ENCODE assay signal across 31 cellular contexts in genomic region chr1:241679404-241679803, GRCh38. TPM values are rescaled to one million over a fixed set of nuclear protein-coding genes. Genes with fewer than 3 reads are reported as not detected.
"Had no signal": no experiment of that assay in that cellular context is flagged by ENCODE, and none has a peak within 500 bp of the region (broad histone marks: within the 10 kb centered on the region; RNA-seq: fewer than 3 reads in every experiment).

No MANE protein-coding gene starts in this region.

- H3K27ac Mint-ChIP-seq: mesothelial cell of epicardium; naive B cell; natural killer cell; nephron progenitor cell; progenitor cell of endocrine pancreas; stimulated activated memory B cell treated with anti-CD40 and anti-IgM and Interleukin-4, amounts not matched to agents 10 μg/mL and 1 μg/mL and 100 μg/mL, for 72 hours; stimulated activated naive CD8-positive, alpha-beta T cell treated with anti-CD3 and anti-CD28 coated beads, Interleukin-15, amount 100 ng/mL, for 72 hours; type B pancreatic cell had no signal

- H3K9me3 ChIP-seq: left lung, ovary, right atrium auricular region, right lobe of liver, uterus had no signal

- H3K4me2 ChIP-seq: smooth muscle cell had no signal

- H3K4me3 Mint-ChIP-seq: mesothelial cell of epicardium; naive B cell; natural killer cell; nephron progenitor cell; stimulated activated memory B cell treated with anti-CD40 and anti-IgM and Interleukin-4, amounts not matched to agents 10 μg/mL and 1 μg/mL and 100 μg/mL, for 72 hours; stimulated activated naive CD8-positive, alpha-beta T cell treated with anti-CD3 and anti-CD28 coated beads, Interleukin-15, amount 100 ng/mL, for 72 hours; type B pancreatic cell had no signal

- H3K4me1 Mint-ChIP-seq: mesothelial cell of epicardium had no signal

- DNase-seq: kidney; left colon; left lung; mesendoderm; naive B cell; natural killer cell; nephron progenitor cell; ovary; right lobe of liver; stimulated activated CD4-positive, alpha-beta T cell treated with anti-CD3 and anti-CD28 coated beads, Interleukin-1b, Interleukin-23, amount 100 ng/mL, for 48 hours; stimulated activated CD4-positive, alpha-beta T cell treated with anti-CD3 and anti-CD28 coated beads, Interleukin-2, amount 100 ng/mL, for 48 hours; stimulated activated CD4-positive, alpha-beta T cell treated with anti-CD3 and anti-CD28 coated beads, Interleukin-4, amount 100 ng/mL, for 4 hours; stimulated activated CD8-positive, alpha-beta memory T cell treated with anti-CD3 and anti-CD28 coated beads, Interleukin-4, amount 100 ng/mL, for 48 hours; stimulated activated naive CD4-positive, alpha-beta T cell treated with Interleukin-2 at 50 U/mL for 16 hours; stimulated activated naive CD8-positive, alpha-beta T cell treated with anti-CD3 and anti-CD28 coated beads, Interleukin-15, amount 100 ng/mL, for 72 hours; substantia nigra; uterus had no signal

- H3K36me3 ChIP-seq: left lung, ovary, right atrium auricular region, right lobe of liver, tibial nerve, uterus had no signal

- H3K36me3 Mint-ChIP-seq: mesothelial cell of epicardium, natural killer cell, type B pancreatic cell had no signal

- H3K4me3 ChIP-seq: left lung, lung, ovary, right atrium auricular region, right lobe of liver, smooth muscle cell, tibial nerve, uterus had no signal

- FAIRE-seq: kidney had no signal

- H3K27me3 ChIP-seq: left lung, ovary, right atrium auricular region, right lobe of liver, tibial nerve, uterus had no signal

- H3K4me1 ChIP-seq: left lung, right atrium auricular region, tibial nerve, uterus had no signal

- H3K27ac ChIP-seq: left lung, ovary, right atrium auricular region, right lobe of liver, tibial nerve, uterus had no signal

- ATAC-seq: left colon; left lung; natural killer cell; right lobe of liver; stimulated activated memory B cell treated with anti-CD40 and anti-IgM and Interleukin-4, amounts not matched to agents 10 μg/mL and 1 μg/mL and 100 μg/mL, for 72 hours; stimulated activated naive CD8-positive, alpha-beta T cell treated with anti-CD3 and anti-CD28 coated beads, Interleukin-15, amount 100 ng/mL, for 72 hours had no signal

- H3K9me3 Mint-ChIP-seq: natural killer cell, type B pancreatic cell had no signal

- H3K27me3 Mint-ChIP-seq: stimulated activated naive CD8-positive, alpha-beta T cell treated with anti-CD3 and anti-CD28 coated beads, Interleukin-15, amount 100 ng/mL, for 72 hours had no signal

RNA-seq across cellular contexts. Expression of gene WDR64, which starts 27.3 kb away (rescaled TPM):
- total RNA-seq: kidney, left lung, lower leg skin, lung, mesothelial cell of epicardium, natural killer cell, omental fat pad, pulmonary artery endothelial cell, right atrium auricular region, skeletal muscle tissue, smooth muscle cell, temporal lobe, ureter had no signal
- polyA plus RNA-seq: lung, smooth muscle cell had no signal
